In genomic region chr1:84524590-84524989, GRCh38 we compare ENCODE assay signal across 38 cellular contexts. TPM values are rescaled to one million over a fixed set of nuclear protein-coding genes. Genes with fewer than 3 reads are reported as not detected.
"Had no signal": no experiment of that assay in that cellular context is flagged by ENCODE, and none has a peak within 500 bp of the region (broad histone marks: within the 10 kb centered on the region; RNA-seq: fewer than 3 reads in every experiment).

No MANE protein-coding gene starts in this region.

- H3K4me1 ChIP-seq: ascending aorta had no signal

- H3K27ac ChIP-seq: ascending aorta, cardiac muscle cell, VCaP had no signal

- H3K27ac Mint-ChIP-seq: activated B cell treated with CpG ODN at 0.5 μM for 24 hours; activated CD4-positive, alpha-beta memory T cell treated with anti-CD3 and anti-CD28 coated beads for 36 hours; activated CD4-positive, alpha-beta T cell treated with anti-CD3 and anti-CD28 coated beads, Interleukin-2, amount 10 ng/mL, durations not matched to agents 24 days and 14 days; activated CD8-positive, alpha-beta T cell treated with anti-CD3 and anti-CD28 coated beads for 36 hours; activated naive CD4-positive, alpha-beta T cell treated with anti-CD3 and anti-CD28 coated beads for 36 hours; activated naive CD4-positive, alpha-beta T cell treated with anti-CD3 and anti-CD28 coated beads, Interleukin-2, amount 50 U/mL, for 72 hours; activated naive CD8-positive, alpha-beta T cell treated with anti-CD3 and anti-CD28 coated beads for 36 hours; activated T-cell treated with anti-CD3 and anti-CD28 coated beads, Interleukin-2, amount 50 U/mL, for 72 hours; activated T-helper 1 cell treated with anti-CD3 and anti-CD28 coated beads, Interleukin-12 subunit alpha, Interleukin-12 subunit beta, Interleukin-2, Interleukin-4 antibody, amounts not matched to agents 30 ng/mL and 10 ng/mL and 1 ng/mL, durations not matched to agents 14 hours and 24 hours and 36 hours; activated T-helper 17 cell treated with anti-CD3 and anti-CD28 coated beads, Interleukin-2, amount 50 U/mL, for 72 hours; brain; T-helper 1 cell treated with Interleukin-12 subunit alpha and Interleukin-12 subunit beta and Interleukin-4 antibody, amounts not matched to agents 30 μg/mL and 1 μg/mL, for 36 hours; T-helper 2 cell treated with Interferon-gamma antibody and Interleukin-4, amounts not matched to agents 5 μg/mL and 100 μg/mL, for 36 hours had no signal

- FAIRE-seq: bronchial epithelial cell, TTC549 had no signal

- H3K4me3 Mint-ChIP-seq: activated B cell treated with CpG ODN at 0.5 μM for 24 hours; activated CD4-positive, alpha-beta memory T cell treated with anti-CD3 and anti-CD28 coated beads for 36 hours; activated CD4-positive, alpha-beta T cell treated with anti-CD3 and anti-CD28 coated beads, Interleukin-2, amount 10 ng/mL, durations not matched to agents 24 days and 14 days; activated CD8-positive, alpha-beta T cell treated with anti-CD3 and anti-CD28 coated beads for 36 hours; activated naive CD4-positive, alpha-beta T cell treated with anti-CD3 and anti-CD28 coated beads for 36 hours; activated naive CD8-positive, alpha-beta T cell treated with anti-CD3 and anti-CD28 coated beads for 36 hours; activated T-cell treated with anti-CD3 and anti-CD28 coated beads, Interleukin-2, amount 50 U/mL, for 4 hours; activated T-cell treated with anti-CD3 and anti-CD28 coated beads, Interleukin-2, amount 50 U/mL, for 72 hours; activated T-helper 1 cell treated with anti-CD3 and anti-CD28 coated beads, Interleukin-12 subunit alpha, Interleukin-12 subunit beta, Interleukin-2, Interleukin-4 antibody, amounts not matched to agents 30 ng/mL and 10 ng/mL and 1 ng/mL, durations not matched to agents 14 hours and 24 hours and 36 hours; activated T-helper 17 cell treated with anti-CD3 and anti-CD28 coated beads, Interleukin-2, amount 50 U/mL, for 72 hours; brain; central memory CD8-positive, alpha-beta T cell; T-helper 1 cell treated with Interleukin-12 subunit alpha and Interleukin-12 subunit beta and Interleukin-4 antibody, amounts not matched to agents 30 μg/mL and 1 μg/mL, for 36 hours; T-helper 2 cell treated with Interferon-gamma antibody and Interleukin-4, amounts not matched to agents 5 μg/mL and 100 μg/mL, for 36 hours had no signal

- H3K9me3 ChIP-seq: ascending aorta had no signal

- H3K4me3 ChIP-seq: ascending aorta, cardiac muscle cell had no signal

- H3K27me3 Mint-ChIP-seq: activated B cell treated with CpG ODN at 0.5 μM for 24 hours; activated CD4-positive, alpha-beta memory T cell treated with anti-CD3 and anti-CD28 coated beads for 36 hours; activated CD4-positive, alpha-beta T cell treated with anti-CD3 and anti-CD28 coated beads, Interleukin-2, amount 10 ng/mL, durations not matched to agents 24 days and 14 days; activated CD8-positive, alpha-beta T cell treated with anti-CD3 and anti-CD28 coated beads for 36 hours; activated naive CD8-positive, alpha-beta T cell treated with anti-CD3 and anti-CD28 coated beads for 36 hours; activated T-helper 17 cell treated with anti-CD3 and anti-CD28 coated beads, Interleukin-2, amount 50 U/mL, for 72 hours; central memory CD8-positive, alpha-beta T cell had no signal

- H3K36me3 Mint-ChIP-seq: activated CD4-positive, alpha-beta memory T cell treated with anti-CD3 and anti-CD28 coated beads for 36 hours; activated naive CD4-positive, alpha-beta T cell treated with anti-CD3 and anti-CD28 coated beads, Interleukin-2, amount 50 U/mL, for 72 hours had no signal

- H3K36me3 ChIP-seq: ascending aorta, cardiac muscle cell had no signal

- DNase-seq: activated B cell treated with CpG ODN at 0.5 μM for 24 hours; activated CD4-positive, alpha-beta memory T cell treated with anti-CD3 and anti-CD28 coated beads for 36 hours; activated CD4-positive, alpha-beta T cell treated with anti-CD3 and anti-CD28 coated beads for 4 hours; activated CD4-positive, alpha-beta T cell treated with anti-CD3 and anti-CD28 coated beads, Interleukin-2, amount 10 ng/mL, durations not matched to agents 24 days and 14 days; activated CD4-positive, alpha-beta T cell treated with anti-CD3 and anti-CD28 coated beads, Interleukin-2, amount 50 U/mL, for 1 hour; activated CD4-positive, alpha-beta T cell treated with anti-CD3 and anti-CD28 coated beads, Interleukin-2, amount 50 U/mL, for 4 hours; activated CD4-positive, CD25-positive, alpha-beta regulatory T cell treated with anti-CD3 and anti-CD28 coated beads, Interleukin-2, amount 50 U/mL, for 72 hours; activated CD8-positive, alpha-beta memory T cell treated with anti-CD3 and anti-CD28 coated beads, Interleukin-2, amount 50 U/mL, for 4 hours; activated CD8-positive, alpha-beta T cell treated with anti-CD3 and anti-CD28 coated beads for 36 hours; activated effector memory CD4-positive, alpha-beta T cell treated with anti-CD3 and anti-CD28 coated beads, Interleukin-2, amount 50 U/mL, for 16 hours; activated gamma-delta T cell treated with Interleukin-2 at 50 U/mL for 16 hours; activated naive CD4-positive, alpha-beta T cell; activated naive CD4-positive, alpha-beta T cell treated with anti-CD3 and anti-CD28 coated beads for 36 hours; activated naive CD4-positive, alpha-beta T cell treated with anti-CD3 and anti-CD28 coated beads, Interleukin-2, amount 50 U/mL, for 16 hours; activated naive CD8-positive, alpha-beta T cell treated with anti-CD3 and anti-CD28 coated beads for 36 hours; activated T-cell treated with anti-CD3 and anti-CD28 coated beads for 4 hours; activated T-cell treated with anti-CD3 and anti-CD28 coated beads, Interleukin-2, amount 50 U/mL, for 1 hour; activated T-cell treated with anti-CD3 and anti-CD28 coated beads, Interleukin-2, amount 50 U/mL, for 4 hours; activated T-cell treated with anti-CD3 and anti-CD28 coated beads, Interleukin-2, amount 50 U/mL, for 72 hours; amygdala; anterior cingulate cortex; caudate nucleus; cerebellar nuclear complex; T-helper 1 cell; T-helper 2 cell; T-helper 9 cell had no signal

- H3K9me3 Mint-ChIP-seq: activated B cell treated with CpG ODN at 0.5 μM for 24 hours; activated CD4-positive, alpha-beta memory T cell treated with anti-CD3 and anti-CD28 coated beads for 36 hours; activated CD4-positive, alpha-beta T cell treated with anti-CD3 and anti-CD28 coated beads, Interleukin-2, amount 10 ng/mL, durations not matched to agents 24 days and 14 days; activated CD8-positive, alpha-beta T cell treated with anti-CD3 and anti-CD28 coated beads for 36 hours; activated naive CD4-positive, alpha-beta T cell treated with anti-CD3 and anti-CD28 coated beads, Interleukin-2, amount 50 U/mL, for 72 hours; activated naive CD8-positive, alpha-beta T cell treated with anti-CD3 and anti-CD28 coated beads for 36 hours; activated T-cell treated with anti-CD3 and anti-CD28 coated beads, Interleukin-2, amount 50 U/mL, for 4 hours; activated T-helper 1 cell treated with anti-CD3 and anti-CD28 coated beads, Interleukin-12 subunit alpha, Interleukin-12 subunit beta, Interleukin-2, Interleukin-4 antibody, amounts not matched to agents 30 ng/mL and 10 ng/mL and 1 ng/mL, durations not matched to agents 14 hours and 24 hours and 36 hours; activated T-helper 17 cell treated with anti-CD3 and anti-CD28 coated beads, Interleukin-2, amount 50 U/mL, for 72 hours; central memory CD8-positive, alpha-beta T cell; T-helper 1 cell treated with Interleukin-12 subunit alpha and Interleukin-12 subunit beta and Interleukin-4 antibody, amounts not matched to agents 30 μg/mL and 1 μg/mL, for 36 hours; T-helper 2 cell treated with Interferon-gamma antibody and Interleukin-4, amounts not matched to agents 5 μg/mL and 100 μg/mL, for 36 hours had no signal

- ATAC-seq: activated CD8-positive, alpha-beta T cell treated with anti-CD3 and anti-CD28 coated beads for 36 hours; activated naive CD4-positive, alpha-beta T cell treated with anti-CD3 and anti-CD28 coated beads, Interleukin-2, amount 50 U/mL, for 72 hours; activated T-cell treated with anti-CD3 and anti-CD28 coated beads, Interleukin-2, amount 50 U/mL, for 4 hours; activated T-cell treated with anti-CD3 and anti-CD28 coated beads, Interleukin-2, amount 50 U/mL, for 72 hours; activated T-helper 17 cell treated with anti-CD3 and anti-CD28 coated beads, Interleukin-2, amount 50 U/mL, for 72 hours had no signal

- H3K4me1 Mint-ChIP-seq: activated B cell treated with CpG ODN at 0.5 μM for 24 hours; activated CD4-positive, alpha-beta T cell treated with anti-CD3 and anti-CD28 coated beads, Interleukin-2, amount 10 ng/mL, durations not matched to agents 24 days and 14 days; activated naive CD8-positive, alpha-beta T cell treated with anti-CD3 and anti-CD28 coated beads for 36 hours; activated T-helper 17 cell treated with anti-CD3 and anti-CD28 coated beads, Interleukin-2, amount 50 U/mL, for 72 hours; central memory CD8-positive, alpha-beta T cell had no signal

- H3K27me3 ChIP-seq: ascending aorta, cardiac muscle cell had no signal

RNA-seq across cellular contexts. Expression of gene SPATA1, which starts 18.4 kb away (rescaled TPM):
- total RNA-seq: ascending aorta had no signal
